11 cellular contexts compared by ENCODE assay signal in the genomic region with DNA sequence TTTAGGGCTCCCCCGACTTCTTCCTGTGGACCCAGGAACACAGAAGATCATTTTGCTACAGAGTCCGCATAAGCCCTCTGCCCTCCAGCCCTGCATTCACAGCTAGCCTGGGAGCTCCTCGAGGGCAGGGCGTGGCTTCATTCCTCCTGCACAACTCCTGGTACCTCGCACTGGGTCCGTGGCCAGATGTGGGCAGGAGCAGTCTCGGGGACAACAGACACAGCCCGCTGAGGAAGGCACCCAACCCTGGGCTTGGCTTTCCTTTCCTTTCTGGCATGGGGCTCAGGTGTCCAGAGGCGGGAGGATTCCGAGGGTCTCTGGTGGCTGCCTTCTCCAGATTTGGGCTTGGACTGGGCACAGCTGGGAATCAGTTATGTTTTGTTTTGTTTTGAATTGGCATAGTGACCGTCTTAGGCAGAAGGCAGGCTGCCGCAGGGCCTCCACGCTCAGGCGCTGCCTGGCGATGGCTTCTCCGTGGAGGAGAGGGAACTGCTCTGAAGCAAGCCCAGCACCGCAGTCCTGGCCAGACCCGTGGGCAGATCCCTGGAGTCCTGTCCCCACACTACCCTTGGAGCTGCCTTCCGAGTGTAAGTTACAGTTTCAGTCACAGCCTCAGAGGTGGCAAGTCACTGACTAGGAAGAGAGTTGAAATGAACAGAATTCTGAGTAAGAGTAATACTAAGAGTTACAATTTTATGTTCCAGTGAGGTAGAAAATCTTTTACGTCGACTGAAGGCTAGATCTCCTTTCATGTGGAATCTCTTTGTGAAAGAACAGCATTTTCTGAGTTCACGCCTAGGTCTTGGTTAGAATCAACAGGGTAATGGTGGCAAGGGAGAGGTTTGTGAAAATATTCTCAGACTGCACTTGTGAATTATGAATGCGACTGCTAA. TPM values are rescaled to one million over a fixed set of nuclear protein-coding genes. Genes with fewer than 3 reads are reported as not detected.
DNase-seq lines count a peak whose midpoint lies in the region; ATAC-seq and TF ChIP-seq lines count a peak whose summit lies in the region.
"Had no signal": no experiment of that assay in that cellular context is flagged by ENCODE, and none has a peak within 500 bp of the region (broad histone marks: within the 10 kb centered on the region; RNA-seq: fewer than 3 reads in every experiment).

No MANE protein-coding gene starts in this region.

- no peaks in the 10 kb centered on the region for H3K36me3 ChIP-seq in esophagus muscularis mucosa
- H3K36me3 ChIP-seq in rectal smooth muscle tissue (ENCODE audit: control insufficient read depth, insufficient read depth, low read length): no peaks in the 10 kb centered on the region
- H3K36me3 ChIP-seq: thyroid gland had no signal

- 44% methylated on average over 15 of the region's 23 CpGs for WGBS in esophagus muscularis mucosa

- DNase-seq in stimulated activated CD4-positive, alpha-beta T cell treated with anti-CD3 and anti-CD28 coated beads, Interleukin-12 subunit alpha, Interleukin-12 subunit beta, amount 100 ng/mL, for 4 hours: peak; percentile 27
- no peak for DNase-seq in stimulated activated CD4-positive, alpha-beta T cell treated with anti-CD3 and anti-CD28 coated beads, Interleukin-4, amount 100 ng/mL, for 4 hours
- no peak for DNase-seq in esophagus muscularis mucosa (ENCODE audit: extremely low spot score)
- no peak for DNase-seq in activated gamma-delta T cell (lab: John Stamatoyannopoulos, UW)
- no peak for DNase-seq in NCI-H187 treated with DMSO at 0.1 percent for 48 hours (lab: John Stamatoyannopoulos, UW)
- DNase-seq: retina had no signal

- no peak for TF ChIP-seq EP300 in esophagus muscularis mucosa (IDR thresholded peaks at IDR 0.05)

- TF ChIP-seq CTCF in esophagus muscularis mucosa (IDR thresholded peaks at IDR 0.05): no peak

- peak overlapping the region; percentile 71 to 85 (median 81) for H3K27ac ChIP-seq in esophagus muscularis mucosa (replicated peaks in 1 of 4)
- peak overlapping the region; percentile 74 for H3K27ac ChIP-seq in rectal smooth muscle tissue (ENCODE audit: low read depth, low read length)
- H3K27ac ChIP-seq: HL-60 had no signal

- TF ChIP-seq POLR2A in esophagus muscularis mucosa (IDR thresholded peaks at IDR 0.05; ENCODE audit: low read depth): no peak

- intact Hi-C loops in esophagus muscularis mucosa (cut with DNase I): no loop called here

- H3K9me3 ChIP-seq in esophagus muscularis mucosa: no peaks in the 10 kb centered on the region
- H3K9me3 ChIP-seq: thyroid gland had no signal

- H3K9ac ChIP-seq in rectal smooth muscle tissue (ENCODE audit: low read length): no peak overlapping the region

- H3K27me3 ChIP-seq in esophagus muscularis mucosa (no peaks in the 10 kb centered on the region), rectal smooth muscle tissue (ENCODE audit: control insufficient read depth, insufficient read depth, low read length) (no peaks in the 10 kb centered on the region)
- H3K27me3 ChIP-seq: thyroid gland had no signal

- peak overlapping the region; percentile 15 to 44 (median 34) for H3K4me3 ChIP-seq in esophagus muscularis mucosa
- H3K4me3 ChIP-seq in rectal smooth muscle tissue (ENCODE audit: low read length): peak overlapping the region; percentile 17
- H3K4me3 ChIP-seq: thyroid gland had no signal

- ATAC-seq in GM21619 (IDR thresholded peaks at IDR 0.05; ENCODE audit: unreplicated experiment) (no peak), HG02852 (IDR thresholded peaks at IDR 0.05; ENCODE audit: unreplicated experiment) (no peak)

- peaks cover 92 to 100% (median 99%) of the 10 kb centered on the region in 4 donors for H3K4me1 ChIP-seq in esophagus muscularis mucosa
- H3K4me1 ChIP-seq in rectal smooth muscle tissue (ENCODE audit: control insufficient read depth, insufficient read depth, low read length): peaks cover 78% of the 10 kb centered on the region

RNA-seq across cellular contexts. Expression of a gene that starts 47.9 kb away (rescaled TPM):
- 10 to 100 TPM; 20.4 to 40.4 (median 35.3) TPM for total RNA-seq in esophagus muscularis mucosa
